In the genomic region with DNA sequence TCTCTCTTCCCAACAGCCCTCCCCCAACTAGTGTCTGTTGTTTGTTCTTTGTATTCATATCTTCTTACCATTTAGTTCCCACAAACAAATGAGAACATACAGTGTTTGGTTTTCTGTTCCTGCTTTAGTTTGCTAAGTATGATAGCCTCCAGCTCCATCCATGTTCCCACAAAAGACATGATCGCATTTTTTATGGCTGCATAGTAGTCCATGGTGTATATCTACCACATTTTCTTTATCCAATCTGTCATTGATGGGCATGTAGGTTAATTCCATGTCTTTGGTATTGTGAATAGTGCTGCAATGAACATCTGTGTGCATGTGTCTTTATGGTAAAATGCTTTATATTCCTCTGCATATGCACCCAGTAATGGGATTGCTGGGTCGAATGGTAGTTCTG, we compare ENCODE assay signal across 28 cellular contexts.
"Had no signal": no experiment of that assay in that cellular context is flagged by ENCODE, and none has a peak within 500 bp of the region (broad histone marks: within the 10 kb centered on the region; RNA-seq: fewer than 3 reads in every experiment).

No MANE protein-coding gene starts in this region.

- H3K79me2 ChIP-seq: parathyroid adenoma had no signal

- H3K27ac Mint-ChIP-seq: natural killer cell; nephron; neural progenitor cell; progenitor cell of endocrine pancreas; stimulated activated effector memory CD8-positive, alpha-beta T cell treated with anti-CD3 and anti-CD28 coated beads, Interleukin-12 subunit alpha, Interleukin-12 subunit beta, amount 100 ng/mL, for 72 hours; stimulated activated naive B cell treated with anti-CD40 and anti-IgM and Interleukin-4, amounts not matched to agents 10 μg/mL and 1 μg/mL and 100 μg/mL, for 72 hours; stimulated activated naive CD8-positive, alpha-beta T cell treated with anti-CD3 and anti-CD28 coated beads, Interleukin-15, Interleukin-2, amounts not matched to agents 100 ng/mL and 50 ng/mL, for 24 hours had no signal

- H3K4me2 ChIP-seq: neural progenitor cell had no signal

- H3K9me3 ChIP-seq: ovary, right lobe of liver, sigmoid colon, thoracic aorta, thyroid gland, upper lobe of left lung, vagina had no signal

- H3K27me3 ChIP-seq: neural progenitor cell, ovary, right lobe of liver, sigmoid colon, stomach, thyroid gland, tibial nerve, upper lobe of left lung, vagina had no signal

- DNase-seq: natural killer cell; occipital lobe; ovary; psoas muscle; right cardiac atrium; right lobe of liver; sigmoid colon; small intestine; stimulated activated CD4-positive, alpha-beta T cell treated with anti-CD3 and anti-CD28 coated beads, Interleukin-15, amount 100 ng/mL, for 24 hours; stimulated activated CD4-positive, alpha-beta T cell treated with anti-CD3 and anti-CD28 coated beads, Interleukin-2, amount 100 ng/mL, for 24 hours; stimulated activated CD4-positive, alpha-beta T cell treated with anti-CD3 and anti-CD28 coated beads, Interleukin-2, amount 100 ng/mL, for 48 hours; stimulated activated CD4-positive, alpha-beta T cell treated with anti-CD3 and anti-CD28 coated beads, Interleukin-4, amount 100 ng/mL, for 24 hours; stimulated activated naive B cell treated with anti-CD40 and anti-IgM and Interleukin-4, amounts not matched to agents 10 μg/mL and 1 μg/mL and 100 μg/mL, for 72 hours; stimulated activated naive CD4-positive, alpha-beta T cell treated with Interleukin-2 at 50 U/mL for 16 hours; stomach; thyroid gland; trophoblast cell; upper lobe of left lung had no signal

- H3K4me1 ChIP-seq: neural progenitor cell, parathyroid adenoma, psoas muscle, right lobe of liver, sigmoid colon, stomach, thyroid gland, tibial nerve, upper lobe of left lung, vagina had no signal

- ATAC-seq: natural killer cell; psoas muscle; right cardiac atrium; stimulated activated effector memory CD8-positive, alpha-beta T cell treated with anti-CD3 and anti-CD28 coated beads, Interleukin-12 subunit alpha, Interleukin-12 subunit beta, amount 100 ng/mL, for 72 hours; stimulated activated naive B cell treated with anti-CD40 and anti-IgM and Interleukin-4, amounts not matched to agents 10 μg/mL and 1 μg/mL and 100 μg/mL, for 72 hours had no signal

- H3K27me3 Mint-ChIP-seq: progenitor cell of endocrine pancreas; stimulated activated naive B cell treated with anti-CD40 and anti-IgM and Interleukin-4, amounts not matched to agents 10 μg/mL and 1 μg/mL and 100 μg/mL, for 72 hours; stimulated activated naive CD8-positive, alpha-beta T cell treated with anti-CD3 and anti-CD28 coated beads, Interleukin-15, Interleukin-2, amounts not matched to agents 100 ng/mL and 50 ng/mL, for 24 hours had no signal

- H3K9me3 Mint-ChIP-seq: stimulated activated effector memory CD8-positive, alpha-beta T cell treated with anti-CD3 and anti-CD28 coated beads, Interleukin-12 subunit alpha, Interleukin-12 subunit beta, amount 100 ng/mL, for 72 hours; stimulated activated naive CD8-positive, alpha-beta T cell treated with anti-CD3 and anti-CD28 coated beads, Interleukin-15, Interleukin-2, amounts not matched to agents 100 ng/mL and 50 ng/mL, for 24 hours had no signal

- H3K36me3 ChIP-seq: neural progenitor cell, ovary, right lobe of liver, sigmoid colon, stomach, thoracic aorta, thyroid gland, tibial nerve, upper lobe of left lung, vagina had no signal

- H3K4me1 Mint-ChIP-seq: natural killer cell; nephron; neural progenitor cell; stimulated activated effector memory CD8-positive, alpha-beta T cell treated with anti-CD3 and anti-CD28 coated beads, Interleukin-12 subunit alpha, Interleukin-12 subunit beta, amount 100 ng/mL, for 72 hours; stimulated activated naive B cell treated with anti-CD40 and anti-IgM and Interleukin-4, amounts not matched to agents 10 μg/mL and 1 μg/mL and 100 μg/mL, for 72 hours had no signal

- H3K4me3 Mint-ChIP-seq: natural killer cell; nephron; neural progenitor cell; stimulated activated effector memory CD8-positive, alpha-beta T cell treated with anti-CD3 and anti-CD28 coated beads, Interleukin-12 subunit alpha, Interleukin-12 subunit beta, amount 100 ng/mL, for 72 hours; stimulated activated naive B cell treated with anti-CD40 and anti-IgM and Interleukin-4, amounts not matched to agents 10 μg/mL and 1 μg/mL and 100 μg/mL, for 72 hours; stimulated activated naive CD8-positive, alpha-beta T cell treated with anti-CD3 and anti-CD28 coated beads, Interleukin-15, Interleukin-2, amounts not matched to agents 100 ng/mL and 50 ng/mL, for 24 hours had no signal

- H3K27ac ChIP-seq: neural progenitor cell, ovary, parathyroid adenoma, psoas muscle, right lobe of liver, sigmoid colon, stomach, thoracic aorta, thyroid gland, tibial nerve, upper lobe of left lung, vagina had no signal

- H2AFZ ChIP-seq: neural progenitor cell, parathyroid adenoma had no signal

- H3K36me3 Mint-ChIP-seq: natural killer cell; stimulated activated effector memory CD8-positive, alpha-beta T cell treated with anti-CD3 and anti-CD28 coated beads, Interleukin-12 subunit alpha, Interleukin-12 subunit beta, amount 100 ng/mL, for 72 hours; stimulated activated naive B cell treated with anti-CD40 and anti-IgM and Interleukin-4, amounts not matched to agents 10 μg/mL and 1 μg/mL and 100 μg/mL, for 72 hours had no signal

- H3K4me3 ChIP-seq: neural progenitor cell, ovary, psoas muscle, right lobe of liver, sigmoid colon, stomach, thoracic aorta, thyroid gland, tibial nerve, upper lobe of left lung, vagina had no signal

- FAIRE-seq: small intestine, urothelium cell line had no signal

- H3K9ac ChIP-seq: neural progenitor cell, parathyroid adenoma had no signal
